1 cellular context compared by ENCODE assay signal in the genomic region with DNA sequence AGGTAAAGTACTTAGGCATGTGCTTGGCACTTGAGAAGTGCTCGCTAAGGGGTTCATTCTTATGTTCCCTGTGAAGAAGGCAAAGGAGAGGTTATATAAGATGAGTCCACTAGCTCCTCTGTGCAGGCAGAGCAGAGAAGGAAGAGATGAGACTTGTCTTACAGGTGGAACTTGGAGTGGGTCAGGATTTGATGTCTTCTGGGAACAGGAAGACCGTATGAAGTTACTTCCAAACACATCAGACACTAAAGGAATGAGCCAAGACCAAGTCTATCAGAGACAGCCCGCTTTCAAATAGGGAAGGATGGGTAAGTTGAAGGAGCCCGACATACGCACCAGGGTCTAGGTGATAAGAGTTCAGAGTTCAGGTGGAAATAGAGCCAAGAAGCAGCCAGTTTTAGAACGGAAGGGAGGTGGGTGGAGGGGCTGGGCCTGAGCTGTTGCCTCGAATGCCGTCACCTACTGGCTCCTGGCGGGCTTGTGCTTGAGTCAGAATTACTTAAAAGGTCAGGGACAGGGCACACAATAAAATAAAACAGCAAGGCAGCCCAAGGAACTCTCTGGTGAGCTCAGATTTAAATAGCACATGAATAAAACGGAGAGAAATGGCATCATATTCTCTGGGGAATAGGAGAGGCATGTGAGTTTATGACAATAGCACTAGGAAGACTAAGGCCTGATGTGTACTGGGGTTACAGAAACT.
TF ChIP-seq lines count a peak whose summit lies in the region.

No MANE protein-coding gene starts in this region.

TF ChIP-seq in endothelial cell of umbilical vein, 7 proteins besides CTCF, POLR2A, EP300 and RAD21:
- TF ChIP-seq EZH2 (IDR thresholded peaks at IDR 0.05; ENCODE audit: borderline replicate concordance, low read depth, low read length, severe bottlenecking) (no peak), MYC (IDR thresholded peaks at IDR 0.05; ENCODE audit: low read depth, low read length) (no peak), FOS (IDR thresholded peaks at IDR 0.05; ENCODE audit: borderline replicate concordance, insufficient read depth, low read length) (no peak), JUN (IDR thresholded peaks at IDR 0.05; ENCODE audit: borderline replicate concordance, insufficient read depth, insufficient read length, low read depth) (peak; percentile 20), POLR2AphosphoS5 (IDR thresholded peaks at IDR 0.05; ENCODE audit: insufficient read depth, low read depth, low read length) (peak; percentile 46), GATA2 (IDR thresholded peaks at IDR 0.05; ENCODE audit: insufficient read depth, insufficient read length, low read depth, low read length) (no peak)
- TF ChIP-seq, protein P1, sequence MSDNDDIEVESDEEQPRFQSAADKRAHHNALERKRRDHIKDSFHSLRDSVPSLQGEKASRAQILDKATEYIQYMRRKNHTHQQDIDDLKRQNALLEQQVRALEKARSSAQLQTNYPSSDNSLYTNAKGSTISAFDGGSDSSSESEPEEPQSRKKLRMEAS (IDR thresholded peaks at IDR 0.05; ENCODE audit: insufficient read depth, insufficient read length) = no peak
